ENCODE assay signal across 33 cellular contexts in genomic region chr2:21024722-21025389, GRCh38. TPM values are rescaled to one million over a fixed set of nuclear protein-coding genes. Genes with fewer than 3 reads are reported as not detected.
"Had no signal": no experiment of that assay in that cellular context is flagged by ENCODE, and none has a peak within 500 bp of the region (broad histone marks: within the 10 kb centered on the region; RNA-seq: fewer than 3 reads in every experiment).

No MANE protein-coding gene starts in this region.

- H3K4me3 ChIP-seq: adrenal gland, body of pancreas, gastrocnemius medialis, heart left ventricle had no signal

- H3K9me3 ChIP-seq: adrenal gland, body of pancreas, gastrocnemius medialis, heart left ventricle had no signal

- ATAC-seq: activated CD4-positive, alpha-beta T cell treated with anti-CD3 and anti-CD28 coated beads for 36 hours; activated CD8-positive, alpha-beta memory T cell treated with anti-CD3 and anti-CD28 coated beads, Interleukin-2, amount 10 ng/mL, durations not matched to agents 7 days and 5 days; activated CD8-positive, alpha-beta T cell treated with anti-CD3 and anti-CD28 coated beads, Interleukin-2, amount 10 ng/mL, durations not matched to agents 7 days and 5 days; activated naive CD8-positive, alpha-beta T cell treated with anti-CD3 and anti-CD28 coated beads, Interleukin-2, amount 50 U/mL, for 24 hours; body of pancreas; esophagus mucosa; gastrocnemius medialis; heart left ventricle had no signal

- DNase-seq: activated CD4-positive, alpha-beta memory T cell treated with anti-CD3 and anti-CD28 coated beads for 36 hours; activated CD4-positive, alpha-beta T cell treated with anti-CD3 and anti-CD28 coated beads for 36 hours; activated CD4-positive, alpha-beta T cell treated with anti-CD3 and anti-CD28 coated beads, Interleukin-2, amount 10 ng/mL, durations not matched to agents 24 days and 14 days; activated CD4-positive, CD25-positive, alpha-beta regulatory T cell; activated CD4-positive, CD25-positive, alpha-beta regulatory T cell treated with anti-CD3 and anti-CD28 coated beads, Interleukin-2, amount 50 U/mL, for 72 hours; activated CD8-positive, alpha-beta memory T cell treated with anti-CD3 and anti-CD28 coated beads, Interleukin-2, amount 10 ng/mL, durations not matched to agents 7 days and 5 days; activated CD8-positive, alpha-beta memory T cell treated with anti-CD3 and anti-CD28 coated beads, Interleukin-2, amount 50 U/mL, for 4 hours; activated CD8-positive, alpha-beta T cell treated with anti-CD3 and anti-CD28 coated beads, Interleukin-2, amount 10 ng/mL, durations not matched to agents 7 days and 5 days; activated effector memory CD4-positive, alpha-beta T cell treated with anti-CD3 and anti-CD28 coated beads, Interleukin-2, amount 50 U/mL, for 16 hours; activated naive CD4-positive, alpha-beta T cell treated with anti-CD3 and anti-CD28 coated beads for 36 hours; activated naive CD8-positive, alpha-beta T cell treated with anti-CD3 and anti-CD28 coated beads for 36 hours; activated naive CD8-positive, alpha-beta T cell treated with anti-CD3 and anti-CD28 coated beads, Interleukin-2, amount 50 U/mL, for 24 hours; activated T-cell treated with anti-CD3 and anti-CD28 coated beads, Interleukin-2, amount 50 U/mL, for 1 hour; activated T-cell treated with anti-CD3 and anti-CD28 coated beads, Interleukin-2, amount 50 U/mL, for 48 hours; adrenal gland; amygdala; aorta; body of pancreas; caudate nucleus; effector CD8-positive, alpha-beta T cell; endodermal cell; foreskin fibroblast; gastrocnemius medialis; glutamatergic neuron; heart left ventricle; T-helper 1 cell; T-helper 2 cell had no signal

- FAIRE-seq: colon had no signal

- H3K36me3 ChIP-seq: adrenal gland, gastrocnemius medialis had no signal

- H3K27me3 ChIP-seq: adrenal gland, body of pancreas, gastrocnemius medialis, heart left ventricle had no signal

- H3K4me1 ChIP-seq: adrenal gland, body of pancreas, gastrocnemius medialis, heart left ventricle had no signal

- H3K27ac ChIP-seq: adrenal gland, body of pancreas, gastrocnemius medialis, heart left ventricle had no signal

RNA-seq across cellular contexts. Expression of gene APOB, which starts 19.0 kb away (rescaled TPM):
- total RNA-seq: activated CD4-positive, alpha-beta memory T cell treated with anti-CD3 and anti-CD28 coated beads for 36 hours; activated CD4-positive, alpha-beta T cell treated with anti-CD3 and anti-CD28 coated beads for 36 hours; activated CD4-positive, alpha-beta T cell treated with anti-CD3 and anti-CD28 coated beads, Interleukin-2, amount 10 ng/mL, durations not matched to agents 24 days and 14 days; activated CD8-positive, alpha-beta memory T cell treated with anti-CD3 and anti-CD28 coated beads for 36 hours; activated CD8-positive, alpha-beta memory T cell treated with anti-CD3 and anti-CD28 coated beads, Interleukin-2, amount 10 ng/mL, durations not matched to agents 7 days and 5 days; activated CD8-positive, alpha-beta T cell treated with anti-CD3 and anti-CD28 coated beads, Interleukin-2, amount 10 ng/mL, durations not matched to agents 7 days and 5 days; activated naive CD4-positive, alpha-beta T cell treated with anti-CD3 and anti-CD28 coated beads for 36 hours; activated naive CD8-positive, alpha-beta T cell treated with anti-CD3 and anti-CD28 coated beads for 36 hours; activated T-helper 1 cell treated with anti-CD3 and anti-CD28 coated beads, Interleukin-12 subunit alpha, Interleukin-12 subunit beta, Interleukin-2, Interleukin-4 antibody, amounts not matched to agents 30 ng/mL and 10 ng/mL and 1 ng/mL, durations not matched to agents 14 hours and 24 hours and 36 hours; activated T-helper 2 cell treated with anti-CD3 and anti-CD28 coated beads, Interferon-gamma antibody, Interleukin-2, Interleukin-4, amounts not matched to agents 10 μg/mL and 5 μg/mL and 100 μg/mL, durations not matched to agents 14 hours and 24 hours and 36 hours; epithelial cell of proximal tubule had no signal
